Comparison of ENCODE assay signal across 23 cellular contexts in the genomic region with DNA sequence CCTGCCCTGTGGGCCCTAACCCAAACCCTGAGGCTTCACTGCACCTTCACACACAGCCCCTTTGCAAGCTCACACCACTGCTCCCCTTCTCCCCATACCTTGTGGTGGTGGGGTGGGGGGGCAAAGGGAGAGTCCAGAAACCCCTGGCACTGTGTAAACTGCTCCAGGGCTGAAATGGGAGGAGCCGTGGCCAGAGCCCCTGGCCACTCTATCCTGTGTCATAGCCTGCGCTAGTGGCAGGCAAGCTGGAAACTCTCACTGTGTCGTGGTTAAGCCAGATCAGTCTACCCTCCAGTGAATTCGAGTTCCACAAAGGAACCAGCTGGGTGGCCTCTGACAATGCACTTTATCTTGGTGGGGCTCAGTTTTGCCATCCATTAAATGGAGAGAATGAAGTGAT. TPM values are rescaled to one million over a fixed set of nuclear protein-coding genes. Genes with fewer than 3 reads are reported as not detected.
DNase-seq lines count a peak whose midpoint lies in the region; ATAC-seq and TF ChIP-seq lines count a peak whose summit lies in the region.
"Had no signal": no experiment of that assay in that cellular context is flagged by ENCODE, and none has a peak within 500 bp of the region (broad histone marks: within the 10 kb centered on the region; RNA-seq: fewer than 3 reads in every experiment).

No MANE protein-coding gene starts in this region.

- TF ChIP-seq CTCF in vagina (IDR thresholded peaks at IDR 0.05): no peak

- WGBS in right cardiac atrium: 75% methylated on average over 4 of the region's 4 CpGs

- peaks cover 16 to 21% of the 10 kb centered on the region in 2 donors for H3K4me1 Mint-ChIP-seq in stimulated activated naive B cell treated with anti-CD40 and anti-IgM and Interleukin-4, amounts not matched to agents 10 μg/mL and 1 μg/mL and 100 μg/mL, for 72 hours
- H3K4me1 Mint-ChIP-seq: CD14-positive monocyte; CD8-positive, alpha-beta memory T cell had no signal

- intact Hi-C loops in right cardiac atrium (cut with DNase I) (loop anchor here in 2 of 4 donors (5.0 to 10.0 kb wide), 3 partner anchors 90 to 360 kb away; no protein-coding TSS in a partner anchor), left ventricle myocardium superior (cut with micrococcal nuclease) (no loop called here), vagina (cut with DNase I) (loop anchor here (5.0 to 10.0 kb wide), 2 partner anchors 182 to 360 kb away; no protein-coding TSS in a partner anchor)

- H3K36me3 ChIP-seq in vagina: no peaks in the 10 kb centered on the region
- H3K36me3 ChIP-seq: BE2C; BLaER1 treated with 17β-estradiol and CSF1 and Interleukin-3, amounts not matched to agents 10 nM and 100 nM had no signal

- H3K27me3 Mint-ChIP-seq in stimulated activated naive B cell treated with anti-CD40 and anti-IgM and Interleukin-4, amounts not matched to agents 10 μg/mL and 1 μg/mL and 100 μg/mL, for 72 hours: peaks cover 34 to 65% of the 10 kb centered on the region in 2 donors

- no peak for TF ChIP-seq POLR2A in vagina (IDR thresholded peaks at IDR 0.05)

- H3K36me3 Mint-ChIP-seq in stimulated activated naive B cell treated with anti-CD40 and anti-IgM and Interleukin-4, amounts not matched to agents 10 μg/mL and 1 μg/mL and 100 μg/mL, for 72 hours: no peaks in the 10 kb centered on the region
- H3K36me3 Mint-ChIP-seq: CD14-positive monocyte; CD8-positive, alpha-beta memory T cell had no signal

- ATAC-seq in right cardiac atrium (peak; percentile 24 to 28), left ventricle myocardium superior (no peak)
- ATAC-seq in stimulated activated naive B cell treated with anti-CD40 and anti-IgM and Interleukin-4, amounts not matched to agents 10 μg/mL and 1 μg/mL and 100 μg/mL, for 72 hours (replicated peaks): peak in 1 of 2 donors; percentile 29
- ATAC-seq: A549, GM12878 had no signal

- peak in 1 of 3 donors; percentile 31 for DNase-seq in right cardiac atrium
- DNase-seq in left ventricle myocardium superior: no peak
- no peak for DNase-seq in stimulated activated naive B cell treated with anti-CD40 and anti-IgM and Interleukin-4, amounts not matched to agents 10 μg/mL and 1 μg/mL and 100 μg/mL, for 72 hours
- peak; percentile 31 to 49 for DNase-seq in vagina (ENCODE audit: extremely low spot score in 2 of 2)
- no peak for DNase-seq in activated naive CD4-positive, alpha-beta T cell (lab: John Stamatoyannopoulos, UW)
- DNase-seq in NCI-H1105 (lab: John Stamatoyannopoulos, UW): no peak
- DNase-seq: 8988T; ACHN; AML-193; BE2C; CD4-positive, alpha-beta T cell; CD8-positive, alpha-beta memory T cell; DMS 273 treated with DMSO at 0.1 percent for 48 hours; DMS79; EL; GDM1; GM23248; H7; HCEC 1CT had no signal

- H3K4me1 ChIP-seq in right cardiac atrium (ENCODE audit: control insufficient read depth, insufficient read depth, low read length) (no peaks in the 10 kb centered on the region), vagina (no peaks in the 10 kb centered on the region)
- H3K4me1 ChIP-seq: BE2C had no signal

- H3K27me3 ChIP-seq in right cardiac atrium (ENCODE audit: control insufficient read depth, insufficient read depth): no peaks in the 10 kb centered on the region
- H3K27me3 ChIP-seq in vagina: no peaks in the 10 kb centered on the region
- H3K27me3 ChIP-seq: BE2C; BLaER1 treated with 17β-estradiol and CSF1 and Interleukin-3, amounts not matched to agents 10 nM and 100 nM had no signal

- H3K9me3 ChIP-seq in right cardiac atrium (ENCODE audit: control insufficient read depth, low read length) (no peaks in the 10 kb centered on the region), vagina (no peaks in the 10 kb centered on the region)
- H3K9me3 ChIP-seq: A549; BE2C; BLaER1 treated with 17β-estradiol and CSF1 and Interleukin-3, amounts not matched to agents 10 nM and 100 nM had no signal

- no peak overlapping the region for H3K27ac ChIP-seq in right cardiac atrium (ENCODE audit: low read length)
- H3K27ac ChIP-seq in vagina: no peak overlapping the region
- H3K27ac ChIP-seq: A549; BLaER1 treated with 17β-estradiol and CSF1 and Interleukin-3, amounts not matched to agents 10 nM and 100 nM; GM23248 had no signal

- H3K4me3 ChIP-seq in right cardiac atrium (ENCODE audit: low read length): no peak overlapping the region
- no peak overlapping the region for H3K4me3 ChIP-seq in vagina
- H3K4me3 ChIP-seq: A549; BLaER1 treated with 17β-estradiol and CSF1 and Interleukin-3, amounts not matched to agents 10 nM and 100 nM; GM12878; GM23248 had no signal

- no peak overlapping the region for H3K4me3 Mint-ChIP-seq in stimulated activated naive B cell treated with anti-CD40 and anti-IgM and Interleukin-4, amounts not matched to agents 10 μg/mL and 1 μg/mL and 100 μg/mL, for 72 hours
- H3K4me3 Mint-ChIP-seq: CD14-positive monocyte; CD4-positive, alpha-beta T cell; CD8-positive, alpha-beta memory T cell had no signal

- no peaks in the 10 kb centered on the region for H3K9me3 Mint-ChIP-seq in stimulated activated naive B cell treated with anti-CD40 and anti-IgM and Interleukin-4, amounts not matched to agents 10 μg/mL and 1 μg/mL and 100 μg/mL, for 72 hours
- H3K9me3 Mint-ChIP-seq: CD14-positive monocyte; CD4-positive, alpha-beta T cell; CD8-positive, alpha-beta memory T cell had no signal

- peak overlapping the region; percentile 21 for H3K27ac Mint-ChIP-seq in stimulated activated naive B cell treated with anti-CD40 and anti-IgM and Interleukin-4, amounts not matched to agents 10 μg/mL and 1 μg/mL and 100 μg/mL, for 72 hours
- H3K27ac Mint-ChIP-seq: CD4-positive, alpha-beta T cell had no signal

RNA-seq across cellular contexts. Expression of a gene that starts 8.4 kb away (rescaled TPM):
- 10 to 100 TPM; 15.3 to 28.5 (median 23.6) TPM for total RNA-seq in right cardiac atrium
- polyA plus RNA-seq in right cardiac atrium: 12.8 TPM
- total RNA-seq in left ventricle myocardium superior: 6.9 TPM
- 1.2 TPM for total RNA-seq in vagina
- total RNA-seq: CD4-positive, alpha-beta T cell; CD8-positive, alpha-beta memory T cell; GM12878; GM23248 had no signal
- polyA plus RNA-seq: CD14-positive monocyte; CD8-positive, alpha-beta memory T cell; GM12878; GM23248 had no signal

Comparison
In these comparisons a context has a peak if more than half of its experiments do, and no peak if none do; other contexts are left out.
1. DNase-seq: peak in vagina (2 of 2); none in left ventricle myocardium superior (single experiment), stimulated activated naive B cell treated with anti-CD40 and anti-IgM and Interleukin-4, amounts not matched to agents 10 μg/mL and 1 μg/mL and 100 μg/mL, for 72 hours (single experiment), activated naive CD4-positive, alpha-beta T cell (0 of 4) and NCI-H1105 (single experiment).